Comparison of ENCODE assay signal across 8 cellular contexts in the genomic region with DNA sequence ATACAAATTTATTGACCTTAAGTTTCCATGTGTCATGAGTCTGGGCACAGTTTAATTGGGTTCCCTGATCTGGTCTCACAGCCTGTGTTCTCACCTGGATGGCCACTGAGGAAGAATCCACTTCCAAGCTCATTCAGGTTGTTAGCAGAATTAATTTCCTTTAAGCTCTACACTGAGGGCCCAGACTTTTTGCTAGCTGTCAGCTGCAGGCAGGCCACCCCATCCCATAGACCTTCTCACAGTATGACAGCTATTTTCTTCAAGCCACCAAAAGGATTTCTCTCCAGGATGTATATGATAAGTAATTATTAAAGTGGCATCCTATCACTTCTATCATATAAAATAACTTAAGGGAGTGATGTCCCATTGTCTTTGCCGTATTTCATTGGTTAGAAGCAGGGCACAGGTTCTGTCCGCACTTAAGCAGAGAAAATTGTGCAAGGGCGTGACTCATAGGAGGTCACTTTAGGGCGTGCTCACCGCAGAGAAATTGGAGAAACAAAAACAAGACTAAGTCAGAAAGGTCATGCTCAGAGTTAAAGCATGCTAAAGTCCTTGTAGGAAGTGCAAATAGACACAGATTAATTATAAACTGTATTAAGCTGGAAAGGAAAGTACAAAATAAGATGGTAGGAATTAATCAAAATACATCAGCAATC.
DNase-seq lines count a peak whose midpoint lies in the region; ATAC-seq, FAIRE-seq and TF ChIP-seq lines count a peak whose summit lies in the region.

No MANE protein-coding gene starts in this region.

- H3K27ac ChIP-seq in upper lobe of left lung (peak overlapping the region in 2 of 4 donors; percentile 41 to 42), GM23338 (ENCODE audit: low read depth) (no peak overlapping the region)

- H3K36me3 ChIP-seq in upper lobe of left lung (no peaks in the 10 kb centered on the region), GM23338 (ENCODE audit: insufficient read depth) (no peaks in the 10 kb centered on the region), HAP-1 (replicated peaks) (no peaks in the 10 kb centered on the region)

- no peak overlapping the region for H2AFZ ChIP-seq in GM23338

- no peaks in the 10 kb centered on the region for H4K20me1 ChIP-seq in GM23338 (replicated peaks; ENCODE audit: insufficient read depth)

- H3K79me2 ChIP-seq in GM23338 (replicated peaks; ENCODE audit: insufficient read depth) = no peaks in the 10 kb centered on the region

- no peak for TF ChIP-seq CTCF in WTC11 (IDR thresholded peaks at IDR 0.05)
- TF ChIP-seq CTCF in upper lobe of left lung (IDR thresholded peaks at IDR 0.05) = no peak
- TF ChIP-seq CTCF in GM23338 (conservative IDR thresholded peaks at IDR 0.05; ENCODE audit: low read depth in 2 of 2) = no peak

- H3K4me1 ChIP-seq in upper lobe of left lung (peaks cover 13 to 23% (median 19%) of the 10 kb centered on the region in 4 donors), GM23338 (ENCODE audit: insufficient read depth) (no peaks in the 10 kb centered on the region), HAP-1 (no peaks in the 10 kb centered on the region)

- WGBS in upper lobe of left lung, 2 donors = 29 to 43% methylated on average over 5 of the region's 5 CpGs

- no peaks in the 10 kb centered on the region for H3K27me3 Mint-ChIP-seq in WTC11 (ENCODE audit: low read depth)
- no peaks in the 10 kb centered on the region for H3K27me3 Mint-ChIP-seq in GM23338 (ENCODE audit: insufficient read depth, low read depth, poor library complexity)

- TF ChIP-seq POLR2A in upper lobe of left lung (IDR thresholded peaks at IDR 0.05) = no peak

- ATAC-seq in WTC11 (no peak), upper lobe of left lung (ENCODE audit: low FRiP score in 2 of 2) (peak; percentile 91 to 97), GM23338 (no peak)

- peak in 1 of 4 donors; percentile 67 for TF ChIP-seq EP300 in upper lobe of left lung (IDR thresholded peaks at IDR 0.05)

- no peaks in the 10 kb centered on the region for H3F3A ChIP-seq in GM23338 (replicated peaks; ENCODE audit: low read depth)

- POLR2A ChIA-PET in WTC11 (lab: Charles Lee) = no interaction called here

- H3K36me3 Mint-ChIP-seq in WTC11 (no peaks in the 10 kb centered on the region), GM23338 (ENCODE audit: low read depth) (no peaks in the 10 kb centered on the region)

- H3K4me3 ChIP-seq in upper lobe of left lung (no peak overlapping the region), GM23338 (no peak overlapping the region), HAP-1 (no peak overlapping the region)

- no peaks in the 10 kb centered on the region for H3K9me2 ChIP-seq in GM23338 (ENCODE audit: insufficient read depth)

- H3K9me3 Mint-ChIP-seq in WTC11 (no peaks in the 10 kb centered on the region), GM23338 (no peaks in the 10 kb centered on the region)

- FAIRE-seq in HTR-8/SVneo (lab: Jason Lieb, UNC) (peak; percentile 48), islet of Langerhans (lab: Jason Lieb, UNC) (peak; percentile 5)

- H3K27ac Mint-ChIP-seq in WTC11 (no peak overlapping the region), GM23338 (no peak overlapping the region)

- DNase-seq in HTR-8/SVneo (ENCODE audit: insufficient read length, low spot score) (peak; percentile 63), WTC11 (ENCODE audit: low spot score) (no peak), upper lobe of left lung (peak in 1 of 2 donors; percentile 87), GM23338 (ENCODE audit: low spot score) (no peak), HAP-1 (ENCODE audit: low spot score in 2 of 2) (no peak)
- DNase-seq in activated CD4-positive, alpha-beta T cell treated with anti-CD3 and anti-CD28 coated beads for 4 hours = no peak
- no peak for DNase-seq in activated CD4-positive, alpha-beta T cell treated with anti-CD3 and anti-CD28 coated beads for 48 hours

- H3K4me1 Mint-ChIP-seq in WTC11 = no peaks in the 10 kb centered on the region
- no peaks in the 10 kb centered on the region for H3K4me1 Mint-ChIP-seq in GM23338

- H3K27me3 ChIP-seq in upper lobe of left lung (no peaks in the 10 kb centered on the region), GM23338 (ENCODE audit: insufficient read depth) (no peaks in the 10 kb centered on the region), HAP-1 (ENCODE audit: low read depth) (no peaks in the 10 kb centered on the region)

- H3K4me3 Mint-ChIP-seq in WTC11 (no peak overlapping the region), GM23338 (no peak overlapping the region)

- in situ Hi-C loops in HAP-1 (cut with MboI; ENCODE audit: low sequenced_read_pairs) = no loop called here

- CTCF ChIA-PET in WTC11 (lab: Charles Lee) = no interaction called here

- no peaks in the 10 kb centered on the region for H3K9me3 ChIP-seq in upper lobe of left lung
- H3K9me3 ChIP-seq in HAP-1 = no peaks in the 10 kb centered on the region

- H3K4me2 ChIP-seq in GM23338 = no peak overlapping the region

TF ChIP-seq in WTC11, 78 proteins besides CTCF, POLR2A, EP300 and RAD21:
- TF ChIP-seq ZNF423 (CRISPR knock-in tag; IDR thresholded peaks at IDR 0.05) (no peak), GABPB1 (CRISPR knock-in tag; IDR thresholded peaks at IDR 0.05) (peak; percentile 68; the same call in 1 of the 2 replicates)

TF ChIP-seq in GM23338, 12 proteins besides CTCF, POLR2A, EP300 and RAD21 (continues in another document):
- no peak for TF ChIP-seq EZH2phosphoT487 (IDR thresholded peaks at IDR 0.05; ENCODE audit: unreplicated experiment)
- no peak for TF ChIP-seq JUNB (IDR thresholded peaks at IDR 0.05; ENCODE audit: unreplicated experiment)
- no peak for TF ChIP-seq EZH2 (IDR thresholded peaks at IDR 0.05; ENCODE audit: low read depth, unreplicated experiment)
- TF ChIP-seq CREB1 (CRISPR knock-in tag; IDR thresholded peaks at IDR 0.05; ENCODE audit: low read depth) = no peak
- TF ChIP-seq ZNF114 (CRISPR knock-in tag; IDR thresholded peaks at IDR 0.05) = no peak
- no peak for TF ChIP-seq POLR2AphosphoS5 (IDR thresholded peaks at IDR 0.05; ENCODE audit: low read depth)
- no peak for TF ChIP-seq STAT1 (IDR thresholded peaks at IDR 0.05; ENCODE audit: unreplicated experiment)
- TF ChIP-seq, protein P1, sequence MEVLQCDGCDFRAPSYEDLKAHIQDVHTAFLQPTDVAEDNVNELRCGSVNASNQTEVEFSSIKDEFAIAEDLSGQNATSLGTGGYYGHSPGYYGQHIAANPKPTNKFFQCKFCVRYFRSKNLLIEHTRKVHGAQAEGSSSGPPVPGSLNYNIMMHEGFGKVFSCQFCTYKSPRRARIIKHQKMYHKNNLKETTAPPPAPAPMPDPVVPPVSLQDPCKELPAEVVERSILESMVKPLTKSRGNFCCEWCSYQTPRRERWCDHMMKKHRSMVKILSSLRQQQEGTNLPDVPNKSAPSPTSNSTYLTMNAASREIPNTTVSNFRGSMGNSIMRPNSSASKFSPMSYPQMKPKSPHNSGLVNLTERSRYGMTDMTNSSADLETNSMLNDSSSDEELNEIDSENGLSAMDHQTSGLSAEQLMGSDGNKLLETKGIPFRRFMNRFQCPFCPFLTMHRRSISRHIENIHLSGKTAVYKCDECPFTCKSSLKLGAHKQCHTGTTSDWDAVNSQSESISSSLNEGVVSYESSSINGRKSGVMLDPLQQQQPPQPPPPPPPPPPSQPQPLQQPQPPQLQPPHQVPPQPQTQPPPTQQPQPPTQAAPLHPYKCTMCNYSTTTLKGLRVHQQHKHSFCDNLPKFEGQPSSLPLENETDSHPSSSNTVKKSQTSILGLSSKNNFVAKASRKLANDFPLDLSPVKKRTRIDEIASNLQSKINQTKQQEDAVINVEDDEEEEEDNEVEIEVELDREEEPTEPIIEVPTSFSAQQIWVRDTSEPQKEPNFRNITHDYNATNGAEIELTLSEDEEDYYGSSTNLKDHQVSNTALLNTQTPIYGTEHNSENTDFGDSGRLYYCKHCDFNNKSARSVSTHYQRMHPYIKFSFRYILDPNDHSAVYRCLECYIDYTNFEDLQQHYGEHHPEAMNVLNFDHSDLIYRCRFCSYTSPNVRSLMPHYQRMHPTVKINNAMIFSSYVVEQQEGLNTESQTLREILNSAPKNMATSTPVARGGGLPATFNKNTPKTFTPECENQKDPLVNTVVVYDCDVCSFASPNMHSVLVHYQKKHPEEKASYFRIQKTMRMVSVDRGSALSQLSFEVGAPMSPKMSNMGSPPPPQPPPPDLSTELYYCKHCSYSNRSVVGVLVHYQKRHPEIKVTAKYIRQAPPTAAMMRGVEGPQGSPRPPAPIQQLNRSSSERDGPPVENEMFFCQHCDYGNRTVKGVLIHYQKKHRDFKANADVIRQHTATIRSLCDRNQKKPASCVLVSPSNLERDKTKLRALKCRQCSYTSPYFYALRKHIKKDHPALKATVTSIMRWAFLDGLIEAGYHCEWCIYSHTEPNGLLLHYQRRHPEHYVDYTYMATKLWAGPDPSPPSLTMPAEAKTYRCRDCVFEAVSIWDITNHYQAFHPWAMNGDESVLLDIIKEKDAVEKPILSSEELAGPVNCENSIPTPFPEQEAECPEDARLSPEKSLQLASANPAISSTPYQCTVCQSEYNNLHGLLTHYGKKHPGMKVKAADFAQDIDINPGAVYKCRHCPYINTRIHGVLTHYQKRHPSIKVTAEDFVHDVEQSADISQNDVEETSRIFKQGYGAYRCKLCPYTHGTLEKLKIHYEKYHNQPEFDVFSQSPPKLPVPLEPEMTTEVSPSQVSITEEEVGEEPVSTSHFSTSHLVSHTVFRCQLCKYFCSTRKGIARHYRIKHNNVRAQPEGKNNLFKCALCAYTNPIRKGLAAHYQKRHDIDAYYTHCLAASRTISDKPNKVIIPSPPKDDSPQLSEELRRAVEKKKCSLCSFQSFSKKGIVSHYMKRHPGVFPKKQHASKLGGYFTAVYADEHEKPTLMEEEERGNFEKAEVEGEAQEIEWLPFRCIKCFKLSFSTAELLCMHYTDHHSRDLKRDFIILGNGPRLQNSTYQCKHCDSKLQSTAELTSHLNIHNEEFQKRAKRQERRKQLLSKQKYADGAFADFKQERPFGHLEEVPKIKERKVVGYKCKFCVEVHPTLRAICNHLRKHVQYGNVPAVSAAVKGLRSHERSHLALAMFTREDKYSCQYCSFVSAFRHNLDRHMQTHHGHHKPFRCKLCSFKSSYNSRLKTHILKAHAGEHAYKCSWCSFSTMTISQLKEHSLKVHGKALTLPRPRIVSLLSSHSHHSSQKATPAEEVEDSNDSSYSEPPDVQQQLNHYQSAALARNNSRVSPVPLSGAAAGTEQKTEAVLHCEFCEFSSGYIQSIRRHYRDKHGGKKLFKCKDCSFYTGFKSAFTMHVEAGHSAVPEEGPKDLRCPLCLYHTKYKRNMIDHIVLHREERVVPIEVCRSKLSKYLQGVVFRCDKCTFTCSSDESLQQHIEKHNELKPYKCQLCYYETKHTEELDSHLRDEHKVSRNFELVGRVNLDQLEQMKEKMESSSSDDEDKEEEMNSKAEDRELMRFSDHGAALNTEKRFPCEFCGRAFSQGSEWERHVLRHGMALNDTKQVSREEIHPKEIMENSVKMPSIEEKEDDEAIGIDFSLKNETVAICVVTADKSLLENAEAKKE (CRISPR knock-in tag; IDR thresholded peaks at IDR 0.05) = no peak

Comparison
In these comparisons a context has a peak if more than half of its experiments do, and no peak if none do; other contexts are left out.
1. ATAC-seq: peak in upper lobe of left lung (2 of 2); none in WTC11 (single experiment) and GM23338 (single experiment).